ENCODE assay signal across 10 cellular contexts in the genomic region with DNA sequence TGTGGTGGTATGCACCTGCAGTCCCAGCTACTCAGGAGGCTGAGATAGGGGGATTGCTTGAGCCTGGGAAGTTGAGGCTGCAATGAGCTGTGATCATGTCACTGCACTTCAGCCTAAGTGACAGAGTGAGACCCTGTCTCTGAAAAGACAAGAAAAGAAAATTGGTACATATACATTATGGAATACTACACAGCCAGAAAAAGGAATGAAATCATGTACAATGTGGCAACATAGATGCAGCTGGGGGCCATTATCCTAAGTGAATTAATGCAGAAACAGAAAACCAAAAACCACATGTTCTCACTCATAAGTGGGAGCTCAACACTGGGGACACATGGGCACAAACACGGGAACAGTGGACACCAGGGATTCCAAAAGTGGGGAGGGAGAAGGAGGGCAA. TPM values are rescaled to one million over a fixed set of nuclear protein-coding genes. Genes with fewer than 3 reads are reported as not detected.
"Had no signal": no experiment of that assay in that cellular context is flagged by ENCODE, and none has a peak within 500 bp of the region (broad histone marks: within the 10 kb centered on the region; RNA-seq: fewer than 3 reads in every experiment).

No MANE protein-coding gene starts in this region.

- ATAC-seq: HepG2 had no signal

- FAIRE-seq: HepG2, HTR-8/SVneo had no signal

- H3K27ac ChIP-seq: HL-60, KMS-11 had no signal

- H3K4me2 ChIP-seq: KMS-11 had no signal

- DNase-seq: IMR-90, KBM-7, KG1 had no signal

- H3K9ac ChIP-seq: KMS-11 had no signal

RNA-seq across cellular contexts. Expression of a gene that starts 7.1 kb away (rescaled TPM):
- total RNA-seq: HepG2, HT-29, HT1080, IMR-90 had no signal
- polyA plus RNA-seq: HepG2, IgD-negative memory B cell, IMR-90 had no signal

RNA-seq across cellular contexts. Expression of a gene that starts 23.0 kb away (rescaled TPM):
- total RNA-seq: HepG2, HT-29, HT1080, IMR-90 had no signal
- polyA plus RNA-seq: HepG2, IgD-negative memory B cell, IMR-90 had no signal

RNA-seq across cellular contexts. Expression of a gene that starts 34.6 kb away (rescaled TPM):
- total RNA-seq: HepG2, HT-29, HT1080, IMR-90 had no signal
- polyA plus RNA-seq: HepG2, IgD-negative memory B cell, IMR-90 had no signal

RNA-seq across cellular contexts. Expression of a gene that starts 52.3 kb away (rescaled TPM):
- total RNA-seq: HepG2, HT-29, HT1080, IMR-90 had no signal
- polyA plus RNA-seq: HepG2, IgD-negative memory B cell, IMR-90 had no signal
